20 cellular contexts compared by ENCODE assay signal in genomic region chr9:116504081-116504480, GRCh38.
A peak's percentile ranks its signal among the peaks of the same experiment; 100 is the strongest.
DNase-seq lines count a peak whose midpoint lies in the region; ATAC-seq and TF ChIP-seq lines count a peak whose summit lies in the region.
"Had no signal": no experiment of that assay in that cellular context is flagged by ENCODE, and none has a peak within 500 bp of the region (broad histone marks: within the 10 kb centered on the region; RNA-seq: fewer than 3 reads in every experiment).

No MANE protein-coding gene starts in this region.

- no peak overlapping the region for H4K8ac ChIP-seq in trophoblast cell (ENCODE audit: low read depth, low read length)

- H3K36me3 ChIP-seq in Caco-2 (ENCODE audit: control insufficient read depth, insufficient read depth, low read length) (no peaks in the 10 kb centered on the region), trophoblast cell (ENCODE audit: control insufficient read depth in 1 of 2, insufficient read depth in 2 of 2, low read length in 2 of 2) (no peaks in the 10 kb centered on the region), ascending aorta (no peaks in the 10 kb centered on the region)
- H3K36me3 ChIP-seq: BE2C; BLaER1 treated with 17β-estradiol and CSF1 and Interleukin-3, amounts not matched to agents 10 nM and 100 nM had no signal

- no peak overlapping the region for H3K14ac ChIP-seq in trophoblast cell (ENCODE audit: low read length)

- TF ChIP-seq CTCF in Caco-2 (IDR thresholded peaks at IDR 0.05; ENCODE audit: insufficient read depth in 1 of 2, low read depth in 1 of 2, low read length in 1 of 2, severe bottlenecking in 1 of 2, unreplicated experiment in 1 of 2) (no peak), epithelial cell of esophagus (IDR thresholded peaks at IDR 0.05; ENCODE audit: insufficient read depth, low read depth, low read length, missing control alignments) (no peak), type B pancreatic cell (conservative IDR thresholded peaks at IDR 0.05) (no peak), ascending aorta (IDR thresholded peaks at IDR 0.05) (no peak)

- no peak overlapping the region for H4K91ac ChIP-seq in trophoblast cell (ENCODE audit: low read depth, low read length)

- CTCF ChIA-PET in Caco-2 (lab: Charles Lee): no interaction called here

- H3K18ac ChIP-seq in trophoblast cell (ENCODE audit: low read length): no peak overlapping the region

- no peak overlapping the region for H2BK12ac ChIP-seq in trophoblast cell (ENCODE audit: low read length)

- no peak for ATAC-seq in GM21526 (IDR thresholded peaks at IDR 0.05; ENCODE audit: low FRiP score, unreplicated experiment)

- H3K4me1 ChIP-seq in Caco-2 (peaks cover 20% of the 10 kb centered on the region), trophoblast cell (ENCODE audit: control insufficient read depth in 1 of 2, insufficient read depth in 2 of 2, low read length in 2 of 2) (no peaks in the 10 kb centered on the region), ascending aorta (no peaks in the 10 kb centered on the region)
- H3K4me1 ChIP-seq: BE2C had no signal

- no TSS peak for BruUV-seq in Caco-2 (replicated peaks; lab: Mats Ljungman, UMichigan)

- H3K4me3 ChIP-seq in Caco-2 (ENCODE audit: low read depth, low read length) (no peak overlapping the region), epithelial cell of esophagus (ENCODE audit: low read length) (no peak overlapping the region), trophoblast cell (ENCODE audit: low read depth, low read length) (no peak overlapping the region), ascending aorta (no peak overlapping the region)
- H3K4me3 ChIP-seq: BLaER1 treated with 17β-estradiol and CSF1 and Interleukin-3, amounts not matched to agents 10 nM and 100 nM had no signal

- H3K27ac ChIP-seq in trophoblast cell (ENCODE audit: low read depth, low read length) (no peak overlapping the region), ascending aorta (no peak overlapping the region)

- H3K9me3 Mint-ChIP-seq in Caco-2 (ENCODE audit: unreplicated experiment) (no peaks in the 10 kb centered on the region), type B pancreatic cell (no peaks in the 10 kb centered on the region)

- no peaks in the 10 kb centered on the region for H3K79me1 ChIP-seq in trophoblast cell (ENCODE audit: low read length)

- H3K23ac ChIP-seq in trophoblast cell (ENCODE audit: low read length): no peak overlapping the region

- no peaks in the 10 kb centered on the region for H3K9me3 ChIP-seq in Caco-2
- H3K9me3 ChIP-seq in trophoblast cell (ENCODE audit: insufficient read depth, low read depth, low read length): no peaks in the 10 kb centered on the region
- H3K9me3 ChIP-seq in ascending aorta: no peaks in the 10 kb centered on the region
- H3K9me3 ChIP-seq: BE2C had no signal

- peak overlapping the region; percentile 11 for H3K4me3 Mint-ChIP-seq in Caco-2 (ENCODE audit: unreplicated experiment)
- peak overlapping the region; percentile 44 for H3K4me3 Mint-ChIP-seq in type B pancreatic cell
- H3K4me3 Mint-ChIP-seq: CD4-positive, alpha-beta T cell; CD8-positive, alpha-beta memory T cell had no signal

- H3K27ac Mint-ChIP-seq in Caco-2 (ENCODE audit: unreplicated experiment): no peak overlapping the region
- peak overlapping the region; percentile 5 for H3K27ac Mint-ChIP-seq in type B pancreatic cell
- H3K27ac Mint-ChIP-seq: CD4-positive, alpha-beta T cell; CD8-positive, alpha-beta memory T cell had no signal

- POLR2A ChIA-PET in Caco-2 (lab: Charles Lee): no interaction called here

- no peak overlapping the region for H2AK5ac ChIP-seq in trophoblast cell (ENCODE audit: low read length)

- no CpG with 5 or more reads among the region's 3 CpGs for WGBS in trophoblast cell (ENCODE audit: extremely low coverage, insufficient coverage, insufficient read length)

- H3K36me3 Mint-ChIP-seq in Caco-2 (ENCODE audit: insufficient read depth, unreplicated experiment): peaks cover 5% of the 10 kb centered on the region
- no peaks in the 10 kb centered on the region for H3K36me3 Mint-ChIP-seq in type B pancreatic cell
- H3K36me3 Mint-ChIP-seq: CD14-positive monocyte had no signal

- no peak overlapping the region for H2AFZ ChIP-seq in trophoblast cell (ENCODE audit: insufficient read depth, low read length, poor library complexity)

- no peak overlapping the region for H3K9ac ChIP-seq in trophoblast cell (ENCODE audit: low read length)
- H3K9ac ChIP-seq: BLaER1 treated with 17β-estradiol and CSF1 and Interleukin-3, amounts not matched to agents 10 nM and 100 nM had no signal

- H4K12ac ChIP-seq in trophoblast cell (ENCODE audit: low read depth, low read length): no peak overlapping the region

- H3K79me2 ChIP-seq in trophoblast cell (ENCODE audit: control insufficient read depth, insufficient read depth, low read length, poor library complexity): no peaks in the 10 kb centered on the region

- H2BK120ac ChIP-seq in trophoblast cell (ENCODE audit: insufficient read depth, low read length, poor library complexity): no peak overlapping the region

- no peak overlapping the region for H3K4me2 ChIP-seq in trophoblast cell (ENCODE audit: low read length)

- H3K4me1 Mint-ChIP-seq in Caco-2 (ENCODE audit: low read depth, unreplicated experiment) (peaks cover 27% of the 10 kb centered on the region), type B pancreatic cell (ENCODE audit: unreplicated experiment) (no peaks in the 10 kb centered on the region)
- H3K4me1 Mint-ChIP-seq: CD8-positive, alpha-beta memory T cell had no signal

- H2BK5ac ChIP-seq in trophoblast cell (ENCODE audit: low read depth, low read length, poor library complexity): no peak overlapping the region

- H3K27me3 ChIP-seq in Caco-2 (replicated peaks; ENCODE audit: control insufficient read depth, insufficient read depth, low read length) (no peaks in the 10 kb centered on the region), trophoblast cell (ENCODE audit: insufficient read depth, low read length) (no peaks in the 10 kb centered on the region), ascending aorta (no peaks in the 10 kb centered on the region)
- H3K27me3 ChIP-seq: BE2C; BLaER1 treated with 17β-estradiol and CSF1 and Interleukin-3, amounts not matched to agents 10 nM and 100 nM had no signal

- H3K27me3 Mint-ChIP-seq in Caco-2 (ENCODE audit: insufficient read depth, unreplicated experiment): no peaks in the 10 kb centered on the region
- H3K27me3 Mint-ChIP-seq in type B pancreatic cell: no peaks in the 10 kb centered on the region
- H3K27me3 Mint-ChIP-seq: CD4-positive, alpha-beta T cell had no signal

- intact Hi-C loops in Caco-2 (cut with micrococcal nuclease; ENCODE audit: unreplicated experiment) (loop anchor here (1.0 to 2.0 kb wide), 2 partner anchors 43 to 71 kb away; no protein-coding TSS in a partner anchor), ascending aorta (cut with DNase I) (no loop called here)

- DNase-seq in Caco-2 (peak; percentile 67 to 75), epithelial cell of esophagus (ENCODE audit: low read depth) (peak; percentile 42), trophoblast cell (peak; percentile 10 to 49), type B pancreatic cell (ENCODE audit: extremely low spot score, unreplicated experiment) (no peak), OCI-M2 (lab: John Stamatoyannopoulos, UW; ENCODE audit: unreplicated experiment) (no peak), ascending aorta (ENCODE audit: low spot score in 2 of 2) (no peak), HUDEP-2 (lab: John Stamatoyannopoulos, UW; ENCODE audit: unreplicated experiment in 76 of 76) (no peak)
- DNase-seq: AML-193; BE2C; Calu3; CD4-positive, alpha-beta T cell; CD8-positive, alpha-beta memory T cell; DMS53; DMS79 treated with DMSO at 0.1 percent for 48 hours; GF-D8; H7; HCEC 1CT had no signal

- H3K4ac ChIP-seq in trophoblast cell (ENCODE audit: low read depth, low read length): no peak overlapping the region

Comparison
In these comparisons a context has a peak if more than half of its experiments do, and no peak if none do; other contexts are left out.
1. DNase-seq: peak in Caco-2 (2 of 2), epithelial cell of esophagus (single experiment) and trophoblast cell (2 of 2); none in type B pancreatic cell (single experiment), OCI-M2 (single experiment), ascending aorta (0 of 2) and HUDEP-2 (0 of 76).